In the genomic region with DNA sequence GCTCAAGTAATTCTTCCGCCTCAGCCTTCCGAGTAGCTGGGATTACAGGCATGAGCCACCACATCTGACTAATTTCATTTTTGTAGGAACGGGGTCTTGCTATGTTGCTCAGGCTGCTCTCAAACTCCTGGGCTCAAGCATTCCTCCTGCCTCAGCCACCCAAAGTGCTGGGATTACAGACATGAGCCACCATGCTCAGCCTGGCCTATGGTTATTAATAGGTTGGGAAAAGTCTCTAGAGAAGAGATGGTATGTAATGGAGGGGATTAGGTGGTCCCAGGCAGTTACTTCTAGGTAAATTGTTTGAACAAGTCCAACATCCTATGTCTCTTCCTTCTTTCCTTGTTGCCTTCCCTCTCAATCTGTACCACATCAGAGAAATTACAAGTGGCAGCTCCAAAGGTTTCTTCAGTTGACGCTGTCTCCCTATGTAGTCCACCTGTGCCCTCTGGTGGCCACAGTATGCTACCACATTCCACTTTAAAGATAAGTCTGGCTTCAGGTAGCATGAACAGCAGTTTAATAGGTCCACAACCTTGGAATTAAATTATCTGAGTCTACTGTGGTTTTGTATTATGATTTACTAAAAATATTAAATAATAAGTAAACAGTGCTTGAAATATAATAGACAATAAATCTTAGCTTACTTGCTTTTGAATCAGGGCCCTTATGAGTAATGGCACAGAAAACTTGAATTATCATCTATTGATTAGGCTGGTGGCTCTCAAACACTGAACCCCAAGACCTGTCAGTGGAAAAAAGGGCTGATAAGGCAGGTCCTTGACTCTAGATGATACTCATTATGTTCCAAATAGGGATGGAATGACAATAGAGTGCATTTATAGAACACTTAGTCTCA, we compare ENCODE assay signal across 9 cellular contexts. TPM values are rescaled to one million over a fixed set of nuclear protein-coding genes. Genes with fewer than 3 reads are reported as not detected.
DNase-seq lines count a peak whose midpoint lies in the region; ATAC-seq, FAIRE-seq and TF ChIP-seq lines count a peak whose summit lies in the region.
"Had no signal": no experiment of that assay in that cellular context is flagged by ENCODE, and none has a peak within 500 bp of the region (broad histone marks: within the 10 kb centered on the region; RNA-seq: fewer than 3 reads in every experiment).

No MANE protein-coding gene starts in this region.

- no peaks in the 10 kb centered on the region for H3K36me3 ChIP-seq in breast epithelium

- no peaks in the 10 kb centered on the region for H3K27me3 ChIP-seq in breast epithelium

- FAIRE-seq in islet of Langerhans (lab: Jason Lieb, UNC) = peak; percentile 95

- peak; percentile 72 for ATAC-seq in HG02973 (IDR thresholded peaks at IDR 0.05; ENCODE audit: unreplicated experiment)
- no peak for ATAC-seq in GM18520 (IDR thresholded peaks at IDR 0.05; ENCODE audit: unreplicated experiment)

- DNase-seq in NCI-H2171 (lab: John Stamatoyannopoulos, UW) (peak; percentile 35), breast epithelium (ENCODE audit: low spot score in 2 of 2) (peak; percentile 64 to 80)
- DNase-seq in stimulated activated CD4-positive, alpha-beta T cell treated with anti-CD3 and anti-CD28 coated beads, Interleukin-1b, Interleukin-23, amount 100 ng/mL, for 48 hours = peak; percentile 63

- no peak for TF ChIP-seq POLR2A in breast epithelium (IDR thresholded peaks at IDR 0.05)

- H3K9me3 ChIP-seq in breast epithelium = no peaks in the 10 kb centered on the region

- H3K4me3 ChIP-seq in breast epithelium = no peak overlapping the region

- peaks cover 0 to under 1% of the 10 kb centered on the region in 2 donors for H3K4me1 ChIP-seq in breast epithelium

- H3K27ac ChIP-seq in VCaP (peak overlapping the region; percentile 23; the same call in 1 of the 2 replicates), breast epithelium (no peak overlapping the region)

- TF ChIP-seq CTCF in GM12873 (IDR thresholded peaks at IDR 0.05; ENCODE audit: insufficient read depth, low read depth, low read length, missing control alignments) = peak; percentile 87
- TF ChIP-seq CTCF in VCaP (conservative IDR thresholded peaks at IDR 0.05) = peak; percentile 95
- peak; percentile 72 to 96 (median 86) for TF ChIP-seq CTCF in breast epithelium (IDR thresholded peaks at IDR 0.05)

- intact Hi-C loops in breast epithelium (cut with DNase I; ENCODE audit: low total_unique reads) = no loop called here

RNA-seq across cellular contexts. Expression of gene TIGD6, which starts 9.7 kb away (rescaled TPM):
- total RNA-seq in breast epithelium = 10 to 100 TPM in 1 of 3 donors, 1 to 10 TPM in 2; 5.6 to 11.0 (median 5.6) TPM

RNA-seq across cellular contexts. Expression of gene HMGXB3, which starts 9.8 kb away (rescaled TPM):
- 10 to 100 TPM; 35.2 to 80.9 (median 57.7) TPM for total RNA-seq in breast epithelium

RNA-seq across cellular contexts. Expression of gene SLC26A2, which starts 30.2 kb away (rescaled TPM):
- total RNA-seq in breast epithelium = 100 to 1,000 TPM in 1 of 3 donors, 10 to 100 TPM in 2; 10.6 to 103 (median 30.2) TPM

RNA-seq across cellular contexts. Expression of gene PDE6A, which starts 46.2 kb away (rescaled TPM):
- total RNA-seq in breast epithelium = under 1 TPM in 2 of 3 donors, not detected in 1; under 0.01 to 0.15 TPM
- total RNA-seq: pulmonary artery endothelial cell had no signal
